8 cellular contexts compared by ENCODE assay signal in genomic region chr9:2727966-2728613, GRCh38. TPM values are rescaled to one million over a fixed set of nuclear protein-coding genes. Genes with fewer than 3 reads are reported as not detected.
DNase-seq lines count a peak whose midpoint lies in the region; ATAC-seq and TF ChIP-seq lines count a peak whose summit lies in the region.

No MANE protein-coding gene starts in this region.

- TF ChIP-seq CTCF in Calu3 (IDR thresholded peaks at IDR 0.05; ENCODE audit: unreplicated experiment) (peak; percentile 24), ascending aorta (IDR thresholded peaks at IDR 0.05) (peak; percentile 20 to 51 (median 35))

- ATAC-seq in GM19328 (IDR thresholded peaks at IDR 0.05; ENCODE audit: unreplicated experiment) (peak; percentile 67), HG03159 (IDR thresholded peaks at IDR 0.05; ENCODE audit: unreplicated experiment) (peak; percentile 84)
- peak; percentile 57 for ATAC-seq in stimulated activated naive CD8-positive, alpha-beta T cell treated with anti-CD3 and anti-CD28 coated beads, Interleukin-15, amount 100 ng/mL, for 72 hours

- no peaks in the 10 kb centered on the region for H3K27me3 ChIP-seq in ascending aorta

- CTCF ChIA-PET in Calu3 (lab: Charles Lee): interaction anchor here (0.6 kb wide), 2 partner anchors 10 to 116 kb away, joined by 4 read pairs; no protein-coding TSS in a partner anchor

- intact Hi-C loops in Calu3 (cut with micrococcal nuclease; ENCODE audit: unreplicated experiment) (loop anchor here (2.0 kb wide), 1 partner anchor 595 kb away; no protein-coding TSS in a partner anchor), ascending aorta (cut with DNase I) (loop anchor here (5.0 to 10.0 kb wide), 2 partner anchors 103 to 114 kb away; partner anchors contain the start of genes PUM3 and VLDLR)

- no peak overlapping the region for H3K27ac ChIP-seq in ascending aorta

- H3K27ac Mint-ChIP-seq in Calu3 (ENCODE audit: unreplicated experiment): no peak overlapping the region
- H3K27ac Mint-ChIP-seq in immature natural killer cell: peak overlapping the region in 1 of 6 donors; percentile 57
- no peak overlapping the region for H3K27ac Mint-ChIP-seq in stimulated activated naive CD8-positive, alpha-beta T cell treated with anti-CD3 and anti-CD28 coated beads, Interleukin-15, amount 100 ng/mL, for 72 hours

- no peaks in the 10 kb centered on the region for H3K9me3 Mint-ChIP-seq in Calu3 (ENCODE audit: low read depth, unreplicated experiment)
- H3K9me3 Mint-ChIP-seq in immature natural killer cell: no peaks in the 10 kb centered on the region
- H3K9me3 Mint-ChIP-seq in stimulated activated naive CD8-positive, alpha-beta T cell treated with anti-CD3 and anti-CD28 coated beads, Interleukin-15, amount 100 ng/mL, for 72 hours: no peaks in the 10 kb centered on the region

- H3K4me3 Mint-ChIP-seq in Calu3 (ENCODE audit: low read depth, unreplicated experiment): no peak overlapping the region
- H3K4me3 Mint-ChIP-seq in immature natural killer cell: peak overlapping the region in 4 of 5 donors; percentile 10 to 25 (median 15)
- no peak overlapping the region for H3K4me3 Mint-ChIP-seq in stimulated activated naive CD8-positive, alpha-beta T cell treated with anti-CD3 and anti-CD28 coated beads, Interleukin-15, amount 100 ng/mL, for 72 hours

- no peaks in the 10 kb centered on the region for H3K36me3 ChIP-seq in ascending aorta

- BruUV-seq in Calu3 (replicated peaks; lab: Mats Ljungman, UMichigan): no TSS peak

- no peak overlapping the region for H3K4me3 ChIP-seq in ascending aorta

- peak; percentile 7 for DNase-seq in Calu3
- DNase-seq in NCI-H446 (lab: John Stamatoyannopoulos, UW): peak; percentile 53 to 80
- no peak for DNase-seq in ascending aorta (ENCODE audit: low spot score in 2 of 2)
- DNase-seq in immature natural killer cell: peak; percentile 23 to 46 (median 24)
- no peak for DNase-seq in stimulated activated naive CD8-positive, alpha-beta T cell treated with anti-CD3 and anti-CD28 coated beads, Interleukin-15, amount 100 ng/mL, for 72 hours
- no peak for DNase-seq in stimulated activated CD8-positive, alpha-beta memory T cell treated with anti-CD3 and anti-CD28 coated beads, Interleukin-4, amount 100 ng/mL, for 48 hours

- no peaks in the 10 kb centered on the region for H3K9me3 ChIP-seq in ascending aorta

- peaks cover 0 to 6% of the 10 kb centered on the region in 2 donors for H3K4me1 ChIP-seq in ascending aorta

- H3K36me3 Mint-ChIP-seq in Calu3 (ENCODE audit: insufficient read depth, unreplicated experiment) (no peaks in the 10 kb centered on the region), immature natural killer cell (no peaks in the 10 kb centered on the region)

- no peaks in the 10 kb centered on the region for H3K4me1 Mint-ChIP-seq in Calu3 (ENCODE audit: low read depth, unreplicated experiment)
- H3K4me1 Mint-ChIP-seq in immature natural killer cell: peaks cover 4 to 7% of the 10 kb centered on the region in 2 donors
- peaks cover 6% of the 10 kb centered on the region for H3K4me1 Mint-ChIP-seq in stimulated activated naive CD8-positive, alpha-beta T cell treated with anti-CD3 and anti-CD28 coated beads, Interleukin-15, amount 100 ng/mL, for 72 hours

- H3K27me3 Mint-ChIP-seq in Calu3 (ENCODE audit: unreplicated experiment) (no peaks in the 10 kb centered on the region), immature natural killer cell (ENCODE audit: low read depth in 3 of 3) (peaks cover 0 to 2% (median 0%) of the 10 kb centered on the region in 3 donors)
- H3K27me3 Mint-ChIP-seq in stimulated activated naive CD8-positive, alpha-beta T cell treated with anti-CD3 and anti-CD28 coated beads, Interleukin-15, amount 100 ng/mL, for 72 hours: no peaks in the 10 kb centered on the region

RNA-seq across cellular contexts. Expression of gene KCNV2, which starts 10.8 kb away (rescaled TPM):
- total RNA-seq in Calu3 (2022) (not detected in 2 replicates), ascending aorta (not detected)
- not detected for polyA plus RNA-seq in immature natural killer cell

Comparison
In these comparisons a context has a peak if more than half of its experiments do, and no peak if none do; other contexts are left out.
1. DNase-seq: peak in Calu3 (single experiment), NCI-H446 (2 of 2) and immature natural killer cell (3 of 3); none in ascending aorta (0 of 2), stimulated activated naive CD8-positive, alpha-beta T cell treated with anti-CD3 and anti-CD28 coated beads, Interleukin-15, amount 100 ng/mL, for 72 hours (0 of 2) and stimulated activated CD8-positive, alpha-beta memory T cell treated with anti-CD3 and anti-CD28 coated beads, Interleukin-4, amount 100 ng/mL, for 48 hours (single experiment).
2. H3K4me3 Mint-ChIP-seq: peak in immature natural killer cell (4 of 5); none in Calu3 (single experiment) and stimulated activated naive CD8-positive, alpha-beta T cell treated with anti-CD3 and anti-CD28 coated beads, Interleukin-15, amount 100 ng/mL, for 72 hours (0 of 2).
3. Peak in every context shown above with its lines, with median percentiles within 50 percentile points of each other: ATAC-seq.